28 cellular contexts compared by ENCODE assay signal in the genomic region with DNA sequence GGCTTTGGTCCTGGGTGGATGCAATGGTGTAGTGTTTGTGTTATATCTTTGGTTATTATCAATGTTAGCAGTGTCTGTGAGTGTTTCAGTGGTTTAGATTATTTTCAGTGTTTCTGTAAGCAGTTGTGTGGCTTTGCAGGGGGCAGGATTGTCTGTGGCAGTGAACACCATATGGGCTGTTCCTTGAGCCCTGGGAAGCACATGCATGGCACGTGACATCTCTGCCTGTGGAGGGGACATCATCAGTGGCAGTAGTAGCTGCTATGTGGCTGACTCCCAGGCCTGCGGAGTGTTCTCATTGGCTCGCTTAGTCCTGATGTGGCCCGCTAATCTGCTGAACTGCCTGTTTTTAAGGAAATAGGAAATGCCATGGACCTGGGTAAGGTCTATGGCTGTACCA.
"Had no signal": no experiment of that assay in that cellular context is flagged by ENCODE, and none has a peak within 500 bp of the region (broad histone marks: within the 10 kb centered on the region; RNA-seq: fewer than 3 reads in every experiment).

No MANE protein-coding gene starts in this region.

- H3K4me1 ChIP-seq: suprapubic skin, testis, tibial artery, upper lobe of left lung, upper lobe of right lung, uterus, vagina had no signal

- H3K4me3 ChIP-seq: stomach, suprapubic skin, testis, thoracic aorta, thyroid gland, tibial artery, tibial nerve, transverse colon, upper lobe of left lung, upper lobe of right lung, uterus, vagina had no signal

- H3K9me3 Mint-ChIP-seq: stimulated activated naive CD8-positive, alpha-beta T cell treated with anti-CD3 and anti-CD28 coated beads, Interleukin-15, Interleukin-2, amounts not matched to agents 100 ng/mL and 50 ng/mL, for 24 hours had no signal

- H3K4me3 Mint-ChIP-seq: stimulated activated effector memory CD8-positive, alpha-beta T cell treated with anti-CD3 and anti-CD28 coated beads, Interleukin-12 subunit alpha, Interleukin-12 subunit beta, amount 100 ng/mL, for 72 hours; stimulated activated memory B cell treated with anti-CD40 and anti-IgM and Interleukin-4, amounts not matched to agents 10 μg/mL and 1 μg/mL and 100 μg/mL, for 72 hours; stimulated activated naive B cell treated with anti-CD40 and anti-IgM and Interleukin-4, amounts not matched to agents 10 μg/mL and 1 μg/mL and 100 μg/mL, for 72 hours; stimulated activated naive CD8-positive, alpha-beta T cell treated with anti-CD3 and anti-CD28 coated beads, Interleukin-15, Interleukin-2, amounts not matched to agents 100 ng/mL and 50 ng/mL, for 24 hours; type B pancreatic cell had no signal

- DNase-seq: stimulated activated CD4-positive, alpha-beta T cell treated with anti-CD3 and anti-CD28 coated beads, Interleukin-2, amount 100 ng/mL, for 24 hours; stimulated activated CD4-positive, alpha-beta T cell treated with anti-CD3 and anti-CD28 coated beads, Interleukin-2, amount 100 ng/mL, for 48 hours; stimulated activated CD4-positive, alpha-beta T cell treated with anti-CD3 and anti-CD28 coated beads, Interleukin-4, amount 100 ng/mL, for 1 hour; stimulated activated CD4-positive, alpha-beta T cell treated with anti-CD3 and anti-CD28 coated beads, Interleukin-4, amount 100 ng/mL, for 24 hours; stimulated activated CD4-positive, alpha-beta T cell treated with anti-CD3 and anti-CD28 coated beads, Interleukin-4, amount 100 ng/mL, for 4 hours; stimulated activated CD8-positive, alpha-beta memory T cell treated with anti-CD3 and anti-CD28 coated beads, Interleukin-4, amount 100 ng/mL, for 48 hours; stimulated activated naive B cell treated with anti-CD40 and anti-IgM and Interleukin-4, amounts not matched to agents 10 μg/mL and 1 μg/mL and 100 μg/mL, for 72 hours; stimulated activated naive CD4-positive, alpha-beta T cell; stimulated activated naive CD4-positive, alpha-beta T cell treated with Interleukin-2 at 50 U/mL for 16 hours; stomach; substantia nigra; testis; thyroid gland; tibial artery; transverse colon; trophoblast cell; upper lobe of left lung; upper lobe of right lung; uterus had no signal

- ATAC-seq: stimulated activated effector memory CD8-positive, alpha-beta T cell treated with anti-CD3 and anti-CD28 coated beads, Interleukin-12 subunit alpha, Interleukin-12 subunit beta, amount 100 ng/mL, for 72 hours; stimulated activated memory B cell treated with anti-CD40 and anti-IgM and Interleukin-4, amounts not matched to agents 10 μg/mL and 1 μg/mL and 100 μg/mL, for 72 hours; stimulated activated naive B cell treated with anti-CD40 and anti-IgM and Interleukin-4, amounts not matched to agents 10 μg/mL and 1 μg/mL and 100 μg/mL, for 72 hours; upper lobe of right lung had no signal

- H3K27me3 ChIP-seq: stomach, suprapubic skin, testis, thyroid gland, tibial artery, tibial nerve, transverse colon, upper lobe of left lung, upper lobe of right lung, uterus, vagina had no signal

- H3K27ac Mint-ChIP-seq: stimulated activated effector memory CD8-positive, alpha-beta T cell treated with anti-CD3 and anti-CD28 coated beads, Interleukin-12 subunit alpha, Interleukin-12 subunit beta, amount 100 ng/mL, for 72 hours; stimulated activated memory B cell treated with anti-CD40 and anti-IgM and Interleukin-4, amounts not matched to agents 10 μg/mL and 1 μg/mL and 100 μg/mL, for 72 hours; stimulated activated naive B cell treated with anti-CD40 and anti-IgM and Interleukin-4, amounts not matched to agents 10 μg/mL and 1 μg/mL and 100 μg/mL, for 72 hours; stimulated activated naive CD8-positive, alpha-beta T cell treated with anti-CD3 and anti-CD28 coated beads, Interleukin-15, Interleukin-2, amounts not matched to agents 100 ng/mL and 50 ng/mL, for 24 hours; type B pancreatic cell had no signal

- H3K9me3 ChIP-seq: suprapubic skin, testis, thoracic aorta, thyroid gland, tibial artery, tibial nerve, transverse colon, upper lobe of left lung, upper lobe of right lung, uterus, vagina had no signal

- H3K27me3 Mint-ChIP-seq: stimulated activated memory B cell treated with anti-CD40 and anti-IgM and Interleukin-4, amounts not matched to agents 10 μg/mL and 1 μg/mL and 100 μg/mL, for 72 hours; stimulated activated naive B cell treated with anti-CD40 and anti-IgM and Interleukin-4, amounts not matched to agents 10 μg/mL and 1 μg/mL and 100 μg/mL, for 72 hours; stimulated activated naive CD8-positive, alpha-beta T cell treated with anti-CD3 and anti-CD28 coated beads, Interleukin-15, Interleukin-2, amounts not matched to agents 100 ng/mL and 50 ng/mL, for 24 hours; type B pancreatic cell had no signal

- H3K27ac ChIP-seq: stomach, suprapubic skin, testis, thoracic aorta, thyroid gland, tibial artery, tibial nerve, transverse colon, upper lobe of left lung, upper lobe of right lung, uterus, vagina had no signal

- FAIRE-seq: urothelium cell line had no signal

- H3K36me3 ChIP-seq: stomach, suprapubic skin, thoracic aorta, thyroid gland, tibial artery, tibial nerve, transverse colon, upper lobe of left lung, upper lobe of right lung, uterus, vagina had no signal

- H3K4me1 Mint-ChIP-seq: stimulated activated effector memory CD8-positive, alpha-beta T cell treated with anti-CD3 and anti-CD28 coated beads, Interleukin-12 subunit alpha, Interleukin-12 subunit beta, amount 100 ng/mL, for 72 hours; stimulated activated memory B cell treated with anti-CD40 and anti-IgM and Interleukin-4, amounts not matched to agents 10 μg/mL and 1 μg/mL and 100 μg/mL, for 72 hours; stimulated activated naive B cell treated with anti-CD40 and anti-IgM and Interleukin-4, amounts not matched to agents 10 μg/mL and 1 μg/mL and 100 μg/mL, for 72 hours had no signal
